Comparison of ENCODE assay signal across 1 cellular context in the genomic region with DNA sequence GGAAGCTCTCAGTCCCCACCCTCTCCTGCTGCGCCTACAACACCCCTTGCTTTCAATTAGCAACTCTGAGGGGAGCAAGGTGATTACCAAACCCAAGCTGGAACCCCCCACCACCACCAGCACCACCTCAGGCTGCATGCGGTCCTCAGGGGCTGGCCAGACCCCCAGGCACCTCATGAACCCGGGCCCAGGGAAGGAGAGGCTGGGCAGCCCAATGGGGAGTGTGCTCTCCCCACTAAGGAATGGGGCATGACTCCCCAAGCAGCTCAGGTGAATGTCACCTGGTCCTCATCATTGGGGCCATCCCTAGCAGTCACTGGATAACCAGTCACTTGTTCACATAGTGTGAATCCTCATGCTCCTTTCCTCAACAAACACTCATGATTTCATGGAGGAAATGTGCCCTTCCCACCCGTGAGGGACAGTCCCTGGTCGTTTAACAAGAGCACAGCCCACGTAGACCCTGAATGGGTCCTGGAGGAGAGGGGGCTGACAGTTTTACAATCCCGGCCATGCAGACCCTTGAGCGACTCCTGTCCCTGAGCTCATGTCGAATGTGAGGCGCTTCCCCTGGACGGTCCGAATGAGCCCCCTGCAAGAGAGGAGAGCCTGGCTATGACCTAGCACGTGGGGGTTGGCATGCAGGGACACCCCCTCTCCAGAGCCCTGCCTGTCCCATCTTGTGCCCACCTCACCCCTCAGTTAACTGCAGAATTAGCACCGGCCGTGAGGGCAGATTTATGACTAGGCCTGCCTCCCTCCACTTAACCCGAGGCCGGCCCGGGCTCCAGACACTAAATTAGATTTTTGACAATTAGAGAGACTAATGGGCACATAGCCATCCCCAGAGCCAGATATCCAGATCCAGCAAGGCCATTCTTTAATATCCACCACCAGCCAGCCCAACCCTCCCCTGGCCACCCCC.
TF ChIP-seq lines count a peak whose summit lies in the region.

No MANE protein-coding gene starts in this region.

TF ChIP-seq in IMR-90, 13 proteins besides CTCF, POLR2A, EP300 and RAD21:
- TF ChIP-seq SMC3 (IDR thresholded peaks at IDR 0.05; ENCODE audit: low read depth, low read length) (no peak), NFE2L2 (IDR thresholded peaks at IDR 0.05; ENCODE audit: low read depth, low read length) (no peak), MAFK (IDR thresholded peaks at IDR 0.05; ENCODE audit: low read depth, low read length) (no peak), MAZ (IDR thresholded peaks at IDR 0.05; ENCODE audit: borderline replicate concordance, low read depth, low read length) (no peak), RFX5 (IDR thresholded peaks at IDR 0.05; ENCODE audit: low read depth, low read length) (no peak), CHD1 (IDR thresholded peaks at IDR 0.05; ENCODE audit: low read depth, low read length) (no peak), MXI1 (IDR thresholded peaks at IDR 0.05; ENCODE audit: borderline replicate concordance, low read depth, low read length) (no peak)
- TF ChIP-seq, protein P1, sequence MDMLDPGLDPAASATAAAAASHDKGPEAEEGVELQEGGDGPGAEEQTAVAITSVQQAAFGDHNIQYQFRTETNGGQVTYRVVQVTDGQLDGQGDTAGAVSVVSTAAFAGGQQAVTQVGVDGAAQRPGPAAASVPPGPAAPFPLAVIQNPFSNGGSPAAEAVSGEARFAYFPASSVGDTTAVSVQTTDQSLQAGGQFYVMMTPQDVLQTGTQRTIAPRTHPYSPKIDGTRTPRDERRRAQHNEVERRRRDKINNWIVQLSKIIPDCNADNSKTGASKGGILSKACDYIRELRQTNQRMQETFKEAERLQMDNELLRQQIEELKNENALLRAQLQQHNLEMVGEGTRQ (IDR thresholded peaks at IDR 0.05; ENCODE audit: low read depth, low read length): no peak
- TF ChIP-seq, protein P2, sequence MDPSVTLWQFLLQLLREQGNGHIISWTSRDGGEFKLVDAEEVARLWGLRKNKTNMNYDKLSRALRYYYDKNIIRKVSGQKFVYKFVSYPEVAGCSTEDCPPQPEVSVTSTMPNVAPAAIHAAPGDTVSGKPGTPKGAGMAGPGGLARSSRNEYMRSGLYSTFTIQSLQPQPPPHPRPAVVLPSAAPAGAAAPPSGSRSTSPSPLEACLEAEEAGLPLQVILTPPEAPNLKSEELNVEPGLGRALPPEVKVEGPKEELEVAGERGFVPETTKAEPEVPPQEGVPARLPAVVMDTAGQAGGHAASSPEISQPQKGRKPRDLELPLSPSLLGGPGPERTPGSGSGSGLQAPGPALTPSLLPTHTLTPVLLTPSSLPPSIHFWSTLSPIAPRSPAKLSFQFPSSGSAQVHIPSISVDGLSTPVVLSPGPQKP (IDR thresholded peaks at IDR 0.05; ENCODE audit: borderline replicate concordance, low read depth, low read length): no peak
